Comparison of ENCODE assay signal across 16 cellular contexts in genomic region chr2:148909114-148909513, GRCh38. TPM values are rescaled to one million over a fixed set of nuclear protein-coding genes. Genes with fewer than 3 reads are reported as not detected.
DNase-seq lines count a peak whose midpoint lies in the region; ATAC-seq and TF ChIP-seq lines count a peak whose summit lies in the region.
"Had no signal": no experiment of that assay in that cellular context is flagged by ENCODE, and none has a peak within 500 bp of the region (broad histone marks: within the 10 kb centered on the region; RNA-seq: fewer than 3 reads in every experiment).

No MANE protein-coding gene starts in this region.

- in situ Hi-C loops in HAP-1 (cut with MboI; ENCODE audit: low sequenced_read_pairs): no loop called here

- H3K9me3 Mint-ChIP-seq in brain (peaks cover 4 to 17% (median 11%) of the 10 kb centered on the region in 5 experiments), nephron progenitor cell (peaks cover 18% of the 10 kb centered on the region)
- H3K9me3 Mint-ChIP-seq: activated CD8-positive, alpha-beta T cell treated with anti-CD3 and anti-CD28 coated beads for 36 hours; CD8-positive, alpha-beta T cell had no signal

- H3K36me3 ChIP-seq in HAP-1 (replicated peaks) (no peaks in the 10 kb centered on the region), ascending aorta (no peaks in the 10 kb centered on the region)
- H3K36me3 ChIP-seq: heart left ventricle, neural progenitor cell, SJSA1, stomach had no signal

- H3K27ac ChIP-seq in ascending aorta: no peak overlapping the region
- H3K27ac ChIP-seq: heart left ventricle, neural progenitor cell, SJSA1, skin epidermis, stomach had no signal

- H3K27ac Mint-ChIP-seq in brain (peak overlapping the region in 4 of 5 experiments; percentile 2 to 90 (median 58)), nephron progenitor cell (peak overlapping the region; percentile 23)
- H3K27ac Mint-ChIP-seq: activated CD8-positive, alpha-beta T cell treated with anti-CD3 and anti-CD28 coated beads for 36 hours; CD8-positive, alpha-beta T cell; neural progenitor cell had no signal

- H3K4me3 Mint-ChIP-seq in brain (peak overlapping the region in 1 of 5 experiments; percentile 39), nephron progenitor cell (no peak overlapping the region)
- H3K4me3 Mint-ChIP-seq: activated CD8-positive, alpha-beta T cell treated with anti-CD3 and anti-CD28 coated beads for 36 hours; CD8-positive, alpha-beta T cell; neural progenitor cell had no signal

- no peak for ATAC-seq in HG02678 (IDR thresholded peaks at IDR 0.05; ENCODE audit: unreplicated experiment)
- ATAC-seq: activated CD8-positive, alpha-beta T cell treated with anti-CD3 and anti-CD28 coated beads for 36 hours; CD8-positive, alpha-beta T cell; heart left ventricle had no signal

- H3K4me1 Mint-ChIP-seq in brain (peaks cover 73% of the 10 kb centered on the region), nephron progenitor cell (peaks cover 31% of the 10 kb centered on the region)

- TF ChIP-seq CTCF in brain (conservative IDR thresholded peaks at IDR 0.05) (no peak), nephron progenitor cell (IDR thresholded peaks at IDR 0.05) (no peak), ascending aorta (IDR thresholded peaks at IDR 0.05) (no peak)

- intact Hi-C loops in ascending aorta (cut with DNase I): no loop called here

- H3K36me3 Mint-ChIP-seq in brain (peaks cover 70% of the 10 kb centered on the region), nephron progenitor cell (ENCODE audit: low read depth) (peaks cover 28% of the 10 kb centered on the region)
- H3K36me3 Mint-ChIP-seq: CD8-positive, alpha-beta T cell had no signal

- H3K27me3 ChIP-seq in HAP-1 (ENCODE audit: low read depth): no peaks in the 10 kb centered on the region
- H3K27me3 ChIP-seq in ascending aorta: no peaks in the 10 kb centered on the region
- H3K27me3 ChIP-seq: heart left ventricle, neural progenitor cell, stomach had no signal

- no peaks in the 10 kb centered on the region for H3K4me1 ChIP-seq in HAP-1
- no peaks in the 10 kb centered on the region for H3K4me1 ChIP-seq in ascending aorta
- H3K4me1 ChIP-seq: heart left ventricle, stomach had no signal

- no peak overlapping the region for H3K4me3 ChIP-seq in HAP-1
- no peak overlapping the region for H3K4me3 ChIP-seq in ascending aorta
- H3K4me3 ChIP-seq: heart left ventricle, neural progenitor cell, SJSA1, skin epidermis, stomach had no signal

- no peaks in the 10 kb centered on the region for H3K9me3 ChIP-seq in HAP-1
- H3K9me3 ChIP-seq in ascending aorta: no peaks in the 10 kb centered on the region
- H3K9me3 ChIP-seq: heart left ventricle, SJSA1 had no signal

- peak; percentile 4 for DNase-seq in EL
- peak; percentile 54 for DNase-seq in LHCN-M2 (ENCODE audit: low read depth)
- no peak for DNase-seq in nephron progenitor cell
- no peak for DNase-seq in HAP-1 (ENCODE audit: low spot score in 2 of 2)
- no peak for DNase-seq in ascending aorta (ENCODE audit: low spot score in 2 of 2)
- DNase-seq: activated CD8-positive, alpha-beta T cell treated with anti-CD3 and anti-CD28 coated beads for 36 hours; CD8-positive, alpha-beta T cell; heart left ventricle; NCI-H1417 treated with DMSO at 0.1 percent for 48 hours; stomach had no signal

- H3K27me3 Mint-ChIP-seq in brain: no peaks in the 10 kb centered on the region
- H3K27me3 Mint-ChIP-seq in nephron progenitor cell (ENCODE audit: low read depth, poor library complexity): peaks cover 6% of the 10 kb centered on the region

RNA-seq across cellular contexts. Expression of gene KIF5C, which starts 34.1 kb away (rescaled TPM):
- total RNA-seq in LHCN-M2 (2014; rRNA removed) (0.17 and 0.32 TPM in 2 replicates), ascending aorta (6.2 TPM)
- 0.10 TPM for polyA plus RNA-seq in LHCN-M2 (2012)
- polyA plus RNA-seq in brain (ENCODE audit: insufficient read depth, low read depth, low replicate concordance): 93.6 TPM
- total RNA-seq: bronchial epithelial cell had no signal

Comparison
In these comparisons a context has a peak if more than half of its experiments do, and no peak if none do; other contexts are left out.
1. DNase-seq: peak in EL (single experiment) and LHCN-M2 (single experiment); none in nephron progenitor cell (single experiment), HAP-1 (0 of 2) and ascending aorta (0 of 2).